Comparison of ENCODE assay signal across 22 cellular contexts in genomic region chr7:130867581-130868136, GRCh38.
DNase-seq lines count a peak whose midpoint lies in the region; ATAC-seq and TF ChIP-seq lines count a peak whose summit lies in the region.
"Had no signal": no experiment of that assay in that cellular context is flagged by ENCODE, and none has a peak within 500 bp of the region (broad histone marks: within the 10 kb centered on the region; RNA-seq: fewer than 3 reads in every experiment).

No MANE protein-coding gene starts in this region.

- no peaks in the 10 kb centered on the region for H3K9me3 Mint-ChIP-seq in natural killer cell treated with Interleukin-12 subunit alpha and Interleukin-12 subunit beta and Interleukin-15 and Interleukin-18, amount 100 ng/mL, for 72 hours
- no peaks in the 10 kb centered on the region for H3K9me3 Mint-ChIP-seq in natural killer cell
- H3K9me3 Mint-ChIP-seq in memory B cell, result peaks cover 4% of the 10 kb centered on the region

- H3K9me3 ChIP-seq in T-helper 17 cell (ENCODE audit: control insufficient read depth, low read length, poor library complexity, severe bottlenecking), result no peaks in the 10 kb centered on the region
- H3K9me3 ChIP-seq: suprapubic skin, uterus had no signal

- H3K4me1 Mint-ChIP-seq in natural killer cell treated with Interleukin-12 subunit alpha and Interleukin-12 subunit beta and Interleukin-15 and Interleukin-18, amount 100 ng/mL, for 72 hours (ENCODE audit: low read depth in 2 of 2), result peaks cover 14 to 26% of the 10 kb centered on the region in 2 donors
- H3K4me1 Mint-ChIP-seq in natural killer cell (peaks cover 5 to 7% of the 10 kb centered on the region in 2 donors), T-helper 17 cell (peaks cover 6% of the 10 kb centered on the region), memory B cell (peaks cover 7% of the 10 kb centered on the region)
- H3K4me1 Mint-ChIP-seq: activated CD8-positive, alpha-beta memory T cell treated with anti-CD3 and anti-CD28 coated beads, Interleukin-2, amount 10 ng/mL, durations not matched to agents 7 days and 5 days; nephron had no signal

- intact Hi-C loops in natural killer cell (cut with micrococcal nuclease), result no loop called here

- H3K27ac Mint-ChIP-seq in natural killer cell treated with Interleukin-12 subunit alpha and Interleukin-12 subunit beta and Interleukin-15 and Interleukin-18, amount 100 ng/mL, for 72 hours, result peak overlapping the region; percentile 36 to 53
- H3K27ac Mint-ChIP-seq in natural killer cell, result no peak overlapping the region
- peak overlapping the region; percentile 77 for H3K27ac Mint-ChIP-seq in T-helper 17 cell
- peak overlapping the region; percentile 12 for H3K27ac Mint-ChIP-seq in memory B cell
- H3K27ac Mint-ChIP-seq: activated CD8-positive, alpha-beta memory T cell treated with anti-CD3 and anti-CD28 coated beads, Interleukin-2, amount 10 ng/mL, durations not matched to agents 7 days and 5 days; CD8-positive, alpha-beta T cell; nephron had no signal

- no peak for TF ChIP-seq CTCF in natural killer cell (IDR thresholded peaks at IDR 0.05)

- H3K27ac ChIP-seq in caudate nucleus (ENCODE audit: low read depth, low read length), result no peak overlapping the region
- H3K27ac ChIP-seq: brain microvascular endothelial cell, parathyroid adenoma, suprapubic skin, uterus had no signal

- no peak for ATAC-seq in natural killer cell treated with Interleukin-12 subunit alpha and Interleukin-12 subunit beta and Interleukin-15 and Interleukin-18, amount 100 ng/mL, for 72 hours
- ATAC-seq in natural killer cell (no peak), T-helper 17 cell (no peak), memory B cell (ENCODE audit: low read depth) (no peak), GM18909 (IDR thresholded peaks at IDR 0.05; ENCODE audit: poor library complexity, unreplicated experiment) (no peak)
- ATAC-seq: activated CD8-positive, alpha-beta memory T cell treated with anti-CD3 and anti-CD28 coated beads, Interleukin-2, amount 10 ng/mL, durations not matched to agents 7 days and 5 days; CD8-positive, alpha-beta T cell; sciatic nerve had no signal

- no peak for DNase-seq in natural killer cell treated with Interleukin-12 subunit alpha and Interleukin-12 subunit beta and Interleukin-15 and Interleukin-18, amount 100 ng/mL, for 72 hours (ENCODE audit: low spot score)
- DNase-seq in natural killer cell, result no peak
- no peak for DNase-seq in T-helper 17 cell
- DNase-seq in memory B cell (ENCODE audit: low spot score in 2 of 2), result no peak
- no peak for DNase-seq in 8988T
- DNase-seq in caudate nucleus (lab: John Stamatoyannopoulos, UW), result no peak
- DNase-seq: activated CD8-positive, alpha-beta memory T cell treated with anti-CD3 and anti-CD28 coated beads, Interleukin-2, amount 10 ng/mL, durations not matched to agents 7 days and 5 days; brain microvascular endothelial cell; CD8-positive, alpha-beta T cell; DMS53; effector memory CD4-positive, alpha-beta T cell; kidney glomerular epithelial cell; NCI-H187 treated with DMSO at 0.1 percent for 48 hours; NCI-H226; NCI-H748 treated with DMSO at 0.1 percent for 48 hours; SIG-M5; uterus had no signal

- H3K4me3 Mint-ChIP-seq in natural killer cell treated with Interleukin-12 subunit alpha and Interleukin-12 subunit beta and Interleukin-15 and Interleukin-18, amount 100 ng/mL, for 72 hours, result no peak overlapping the region
- H3K4me3 Mint-ChIP-seq in natural killer cell (no peak overlapping the region), T-helper 17 cell (no peak overlapping the region), memory B cell (no peak overlapping the region)
- H3K4me3 Mint-ChIP-seq: activated CD8-positive, alpha-beta memory T cell treated with anti-CD3 and anti-CD28 coated beads, Interleukin-2, amount 10 ng/mL, durations not matched to agents 7 days and 5 days; CD8-positive, alpha-beta T cell; nephron had no signal

- H3K36me3 Mint-ChIP-seq in natural killer cell treated with Interleukin-12 subunit alpha and Interleukin-12 subunit beta and Interleukin-15 and Interleukin-18, amount 100 ng/mL, for 72 hours, result peaks cover 26% of the 10 kb centered on the region
- H3K36me3 Mint-ChIP-seq in natural killer cell (peaks cover 4% of the 10 kb centered on the region), T-helper 17 cell (ENCODE audit: low read depth) (peaks cover 11% of the 10 kb centered on the region), memory B cell (peaks cover 44% of the 10 kb centered on the region)

- no peaks in the 10 kb centered on the region for H3K27me3 Mint-ChIP-seq in natural killer cell treated with Interleukin-12 subunit alpha and Interleukin-12 subunit beta and Interleukin-15 and Interleukin-18, amount 100 ng/mL, for 72 hours
- H3K27me3 Mint-ChIP-seq in natural killer cell (ENCODE audit: low read depth in 2 of 2), result no peaks in the 10 kb centered on the region
- H3K27me3 Mint-ChIP-seq in T-helper 17 cell, result no peaks in the 10 kb centered on the region
- H3K27me3 Mint-ChIP-seq in memory B cell, result no peaks in the 10 kb centered on the region
- H3K27me3 Mint-ChIP-seq: activated CD8-positive, alpha-beta memory T cell treated with anti-CD3 and anti-CD28 coated beads, Interleukin-2, amount 10 ng/mL, durations not matched to agents 7 days and 5 days had no signal

Comparison
In these comparisons a context has a peak if more than half of its experiments do, and no peak if none do; other contexts are left out.
1. H3K27ac Mint-ChIP-seq: peak in natural killer cell treated with Interleukin-12 subunit alpha and Interleukin-12 subunit beta and Interleukin-15 and Interleukin-18, amount 100 ng/mL, for 72 hours (2 of 2), T-helper 17 cell (single experiment) and memory B cell (single experiment); none in natural killer cell (0 of 2).